26 cellular contexts compared by ENCODE assay signal in genomic region chr1:233255145-233255544, GRCh38.
"Had no signal": no experiment of that assay in that cellular context is flagged by ENCODE, and none has a peak within 500 bp of the region (broad histone marks: within the 10 kb centered on the region; RNA-seq: fewer than 3 reads in every experiment).

No MANE protein-coding gene starts in this region.

- H3K27me3 ChIP-seq: dorsolateral prefrontal cortex, esophagus muscularis mucosa, foreskin keratinocyte, gastroesophageal sphincter, heart left ventricle, hepatocyte, left lung, right atrium auricular region, stomach, thyroid gland, vagina had no signal

- H3K9me3 ChIP-seq: esophagus muscularis mucosa, gastroesophageal sphincter, heart left ventricle, left lung, prostate gland, right atrium auricular region, stomach, thyroid gland, vagina had no signal

- H3K9me3 Mint-ChIP-seq: naive thymus-derived CD4-positive, alpha-beta T cell; nephron progenitor cell; stimulated activated effector memory CD8-positive, alpha-beta T cell treated with anti-CD3 and anti-CD28 coated beads, Interleukin-12 subunit alpha, Interleukin-12 subunit beta, amount 100 ng/mL, for 72 hours had no signal

- H3K4me3 Mint-ChIP-seq: naive thymus-derived CD4-positive, alpha-beta T cell; nephron progenitor cell; stimulated activated effector memory CD8-positive, alpha-beta T cell treated with anti-CD3 and anti-CD28 coated beads, Interleukin-12 subunit alpha, Interleukin-12 subunit beta, amount 100 ng/mL, for 72 hours had no signal

- H3K4me3 ChIP-seq: dorsolateral prefrontal cortex, esophagus muscularis mucosa, gastroesophageal sphincter, heart left ventricle, hepatocyte, left lung, prostate gland, right atrium auricular region, stomach, thyroid gland, vagina had no signal

- H3K4me1 ChIP-seq: prostate gland, right atrium auricular region, thyroid gland had no signal

- DNase-seq: cortex of kidney; dorsolateral prefrontal cortex; effector CD4-positive, alpha-beta T cell; foreskin keratinocyte; heart left ventricle; kidney; left lung; mesenchymal stem cell; midbrain; naive thymus-derived CD4-positive, alpha-beta T cell; nephron progenitor cell; nucleus accumbens; stimulated activated CD4-positive, alpha-beta T cell treated with anti-CD3 and anti-CD28 coated beads, Interleukin-2, amount 100 ng/mL, for 24 hours; stimulated activated CD4-positive, alpha-beta T cell treated with anti-CD3 and anti-CD28 coated beads, Interleukin-4, amount 100 ng/mL, for 24 hours; stimulated activated naive CD4-positive, alpha-beta T cell treated with Interleukin-2 at 50 U/mL for 16 hours; stomach; thyroid gland; trophoblast cell had no signal

- ATAC-seq: foreskin keratinocyte; gastroesophageal sphincter; heart left ventricle; left lung; naive thymus-derived CD4-positive, alpha-beta T cell; sciatic nerve; stimulated activated effector memory CD8-positive, alpha-beta T cell treated with anti-CD3 and anti-CD28 coated beads, Interleukin-12 subunit alpha, Interleukin-12 subunit beta, amount 100 ng/mL, for 72 hours had no signal

- H3K4me1 Mint-ChIP-seq: stimulated activated effector memory CD8-positive, alpha-beta T cell treated with anti-CD3 and anti-CD28 coated beads, Interleukin-12 subunit alpha, Interleukin-12 subunit beta, amount 100 ng/mL, for 72 hours had no signal

- H3K27ac Mint-ChIP-seq: naive thymus-derived CD4-positive, alpha-beta T cell; stimulated activated effector memory CD8-positive, alpha-beta T cell treated with anti-CD3 and anti-CD28 coated beads, Interleukin-12 subunit alpha, Interleukin-12 subunit beta, amount 100 ng/mL, for 72 hours had no signal

- H3K27me3 Mint-ChIP-seq: naive thymus-derived CD4-positive, alpha-beta T cell had no signal

- H3K27ac ChIP-seq: esophagus muscularis mucosa, foreskin keratinocyte, gastroesophageal sphincter, heart left ventricle, hepatocyte, left lung, prostate gland, right atrium auricular region, stomach, thyroid gland, vagina had no signal
